In genomic region chr18:63379639-63379962, GRCh38 we compare ENCODE assay signal across 20 cellular contexts. TPM values are rescaled to one million over a fixed set of nuclear protein-coding genes. Genes with fewer than 3 reads are reported as not detected.
DNase-seq lines count a peak whose midpoint lies in the region; ATAC-seq and TF ChIP-seq lines count a peak whose summit lies in the region.
"Had no signal": no experiment of that assay in that cellular context is flagged by ENCODE, and none has a peak within 500 bp of the region (broad histone marks: within the 10 kb centered on the region; RNA-seq: fewer than 3 reads in every experiment).

No MANE protein-coding gene starts in this region.

- ATAC-seq in activated naive CD8-positive, alpha-beta T cell treated with anti-CD3 and anti-CD28 coated beads, Interleukin-2, amount 10 ng/mL, durations not matched to agents 7 days and 5 days (ENCODE audit: low read depth): no peak
- ATAC-seq in GM19328 (IDR thresholded peaks at IDR 0.05; ENCODE audit: unreplicated experiment): no peak
- ATAC-seq: natural killer cell treated with Interleukin-12 subunit alpha and Interleukin-12 subunit beta and Interleukin-15 and Interleukin-18, amount 100 ng/mL, for 72 hours; WTC11 had no signal

- peaks cover 5% of the 10 kb centered on the region for H3K9me3 ChIP-seq in KOPT-K1 (ENCODE audit: insufficient read depth, low read length, poor library complexity, severe bottlenecking)
- H3K9me3 ChIP-seq: HAP-1, uterus had no signal

- H3K4me3 Mint-ChIP-seq in activated CD4-positive, alpha-beta T cell treated with anti-CD3 and anti-CD28 coated beads, Interleukin-2, amount 10 ng/mL, durations not matched to agents 24 days and 14 days: peak overlapping the region; percentile 68
- no peak overlapping the region for H3K4me3 Mint-ChIP-seq in activated naive CD8-positive, alpha-beta T cell treated with anti-CD3 and anti-CD28 coated beads, Interleukin-2, amount 10 ng/mL, durations not matched to agents 7 days and 5 days
- H3K4me3 Mint-ChIP-seq: WTC11 had no signal

- peaks cover 22% of the 10 kb centered on the region for H3K4me1 Mint-ChIP-seq in activated CD4-positive, alpha-beta T cell treated with anti-CD3 and anti-CD28 coated beads, Interleukin-2, amount 10 ng/mL, durations not matched to agents 24 days and 14 days
- H3K4me1 Mint-ChIP-seq in activated naive CD8-positive, alpha-beta T cell treated with anti-CD3 and anti-CD28 coated beads, Interleukin-2, amount 10 ng/mL, durations not matched to agents 7 days and 5 days: peaks cover 19% of the 10 kb centered on the region
- H3K4me1 Mint-ChIP-seq: WTC11 had no signal

- H3K27me3 Mint-ChIP-seq in activated CD4-positive, alpha-beta T cell treated with anti-CD3 and anti-CD28 coated beads, Interleukin-2, amount 10 ng/mL, durations not matched to agents 24 days and 14 days: no peaks in the 10 kb centered on the region
- no peaks in the 10 kb centered on the region for H3K27me3 Mint-ChIP-seq in activated naive CD8-positive, alpha-beta T cell treated with anti-CD3 and anti-CD28 coated beads, Interleukin-2, amount 10 ng/mL, durations not matched to agents 7 days and 5 days

- no peak for TF ChIP-seq CTCF in fibroblast of villous mesenchyme (IDR thresholded peaks at IDR 0.05; ENCODE audit: insufficient read depth, low read depth, low read length)

- intact Hi-C loops in activated CD4-positive, alpha-beta T cell treated with anti-CD3 and anti-CD28 coated beads, Interleukin-2, amount 10 ng/mL, durations not matched to agents 24 days and 14 days (cut with micrococcal nuclease): loop anchor here (2.0 kb wide), 1 partner anchor 15 kb away; no protein-coding TSS in a partner anchor

- peak overlapping the region; percentile 71 for H3K27ac Mint-ChIP-seq in activated CD4-positive, alpha-beta T cell treated with anti-CD3 and anti-CD28 coated beads, Interleukin-2, amount 10 ng/mL, durations not matched to agents 24 days and 14 days
- H3K27ac Mint-ChIP-seq in activated naive CD8-positive, alpha-beta T cell treated with anti-CD3 and anti-CD28 coated beads, Interleukin-2, amount 10 ng/mL, durations not matched to agents 7 days and 5 days: peak overlapping the region; percentile 17
- H3K27ac Mint-ChIP-seq: WTC11 had no signal

- peaks cover 11% of the 10 kb centered on the region for H3K9me3 Mint-ChIP-seq in activated CD4-positive, alpha-beta T cell treated with anti-CD3 and anti-CD28 coated beads, Interleukin-2, amount 10 ng/mL, durations not matched to agents 24 days and 14 days
- peaks cover 10% of the 10 kb centered on the region for H3K9me3 Mint-ChIP-seq in activated naive CD8-positive, alpha-beta T cell treated with anti-CD3 and anti-CD28 coated beads, Interleukin-2, amount 10 ng/mL, durations not matched to agents 7 days and 5 days

- H3K36me3 Mint-ChIP-seq in activated CD4-positive, alpha-beta T cell treated with anti-CD3 and anti-CD28 coated beads, Interleukin-2, amount 10 ng/mL, durations not matched to agents 24 days and 14 days (ENCODE audit: low read depth): peaks cover 34% of the 10 kb centered on the region
- peaks cover 17% of the 10 kb centered on the region for H3K36me3 Mint-ChIP-seq in activated naive CD8-positive, alpha-beta T cell treated with anti-CD3 and anti-CD28 coated beads, Interleukin-2, amount 10 ng/mL, durations not matched to agents 7 days and 5 days
- H3K36me3 Mint-ChIP-seq: natural killer cell treated with Interleukin-12 subunit alpha and Interleukin-12 subunit beta and Interleukin-15 and Interleukin-18, amount 100 ng/mL, for 72 hours had no signal

- no peaks in the 10 kb centered on the region for H3K36me3 ChIP-seq in KOPT-K1 (ENCODE audit: insufficient read depth, low read length)
- H3K36me3 ChIP-seq: HAP-1, uterus had no signal

- POLR2A ChIA-PET in activated naive CD8-positive, alpha-beta T cell treated with anti-CD3 and anti-CD28 coated beads, Interleukin-2, amount 10 ng/mL, durations not matched to agents 7 days and 5 days (lab: Charles Lee): no interaction called here

- in situ Hi-C loops in G401 (cut with HindIII; ENCODE audit: low sequenced_read_pairs): no loop called here

- peak overlapping the region; percentile 3 for H3K27ac ChIP-seq in KOPT-K1 (ENCODE audit: low read depth, low read length, poor library complexity, severe bottlenecking)
- H3K27ac ChIP-seq: PC-9, uterus had no signal

- no peak overlapping the region for H3K4me3 ChIP-seq in fibroblast of villous mesenchyme (ENCODE audit: low read depth, low read length)
- H3K4me3 ChIP-seq: BLaER1 treated with 17β-estradiol and CSF1 and Interleukin-3, amounts not matched to agents 10 nM and 100 nM; HAP-1; PC-9; uterus had no signal

- no peak for DNase-seq in activated CD4-positive, alpha-beta T cell treated with anti-CD3 and anti-CD28 coated beads, Interleukin-2, amount 10 ng/mL, durations not matched to agents 24 days and 14 days
- no peak for DNase-seq in activated CD4-positive, alpha-beta T cell treated with anti-CD3 and anti-CD28 coated beads for 1 hour
- no peak for DNase-seq in activated naive CD8-positive, alpha-beta T cell treated with anti-CD3 and anti-CD28 coated beads, Interleukin-2, amount 10 ng/mL, durations not matched to agents 7 days and 5 days
- peak; percentile 6 for DNase-seq in fibroblast of villous mesenchyme (ENCODE audit: low read depth)
- DNase-seq in G401 (ENCODE audit: low spot score): no peak
- no peak for DNase-seq in mesenteric fat pad (ENCODE audit: low spot score)
- DNase-seq: 8988T; activated effector memory CD4-positive, alpha-beta T cell treated with anti-CD3 and anti-CD28 coated beads, Interleukin-2, amount 50 U/mL, for 16 hours; NCI-H1436; NCI-H2171; PC-9; stimulated activated CD4-positive, alpha-beta T cell treated with anti-CD3 and anti-CD28 coated beads, Interleukin-4, amount 100 ng/mL, for 24 hours; substantia nigra; uterus had no signal

RNA-seq across cellular contexts. Expression of gene KDSR, which starts 12.6 kb away (rescaled TPM):
- total RNA-seq in activated CD4-positive, alpha-beta T cell treated with anti-CD3 and anti-CD28 coated beads, Interleukin-2, amount 10 ng/mL, durations not matched to agents 24 days and 14 days: 83.9 and 86.9 TPM in 2 replicates
- 10 to 100 TPM; 48.1 to 50.1 TPM for total RNA-seq in activated naive CD8-positive, alpha-beta T cell treated with anti-CD3 and anti-CD28 coated beads, Interleukin-2, amount 10 ng/mL, durations not matched to agents 7 days and 5 days
- total RNA-seq in fibroblast of villous mesenchyme (26.8 and 31.2 TPM in 2 replicates), mesenteric fat pad (55.6 TPM)
- 23.3 and 27.1 TPM in 2 replicates for total RNA-seq in G401 (2014; rRNA removed; shearing (Covaris generic))

RNA-seq across cellular contexts. Expression of gene VPS4B, which starts 42.7 kb away (rescaled TPM):
- 50.8 and 62.1 TPM in 2 replicates for total RNA-seq in activated CD4-positive, alpha-beta T cell treated with anti-CD3 and anti-CD28 coated beads, Interleukin-2, amount 10 ng/mL, durations not matched to agents 24 days and 14 days
- total RNA-seq in activated naive CD8-positive, alpha-beta T cell treated with anti-CD3 and anti-CD28 coated beads, Interleukin-2, amount 10 ng/mL, durations not matched to agents 7 days and 5 days: 10 to 100 TPM; 72.8 to 78.2 TPM
- 32.2 and 47.5 TPM in 2 replicates for total RNA-seq in fibroblast of villous mesenchyme
- total RNA-seq in G401 (2014; rRNA removed; shearing (Covaris generic)): 24.8 and 37.8 TPM in 2 replicates
- total RNA-seq in mesenteric fat pad: 47.9 TPM
